ENCODE assay signal across 1 cellular context in the genomic region with DNA sequence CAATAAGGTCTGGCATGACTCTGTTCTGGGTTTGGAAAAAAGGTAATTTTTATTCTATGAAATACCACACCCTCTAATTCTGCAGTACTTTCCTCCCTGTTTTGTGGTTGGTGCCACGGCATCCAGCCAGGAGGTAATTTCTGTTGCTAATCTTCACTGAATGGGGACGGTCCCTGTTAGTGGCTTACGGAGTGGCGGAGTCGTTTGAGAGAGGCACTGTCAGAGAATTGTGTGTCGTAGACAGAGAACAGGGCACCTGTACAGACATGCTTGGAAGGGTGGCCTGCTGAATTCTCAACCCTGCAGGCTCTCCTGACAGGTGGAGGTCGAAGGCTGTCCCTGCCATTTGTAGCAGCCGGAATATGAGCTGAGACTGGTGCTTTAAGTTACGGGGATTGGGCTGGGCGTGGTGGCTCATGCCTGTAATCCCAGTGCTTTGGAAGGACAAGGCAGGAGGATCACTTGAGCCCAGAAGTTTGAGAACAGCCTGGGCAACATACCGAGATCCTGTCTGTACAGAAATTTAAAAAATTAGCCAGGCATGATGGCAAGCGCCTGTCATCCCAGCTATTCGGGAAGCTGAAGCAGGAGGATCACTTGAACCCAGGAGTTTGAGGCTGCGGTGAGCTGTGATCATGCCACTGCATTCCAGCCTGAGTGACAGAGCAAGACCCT.
TF ChIP-seq lines count a peak whose summit lies in the region.

No MANE protein-coding gene starts in this region.

TF ChIP-seq in SK-N-SH, 30 proteins besides CTCF, POLR2A, EP300 and RAD21:
- TF ChIP-seq, protein P1, sequence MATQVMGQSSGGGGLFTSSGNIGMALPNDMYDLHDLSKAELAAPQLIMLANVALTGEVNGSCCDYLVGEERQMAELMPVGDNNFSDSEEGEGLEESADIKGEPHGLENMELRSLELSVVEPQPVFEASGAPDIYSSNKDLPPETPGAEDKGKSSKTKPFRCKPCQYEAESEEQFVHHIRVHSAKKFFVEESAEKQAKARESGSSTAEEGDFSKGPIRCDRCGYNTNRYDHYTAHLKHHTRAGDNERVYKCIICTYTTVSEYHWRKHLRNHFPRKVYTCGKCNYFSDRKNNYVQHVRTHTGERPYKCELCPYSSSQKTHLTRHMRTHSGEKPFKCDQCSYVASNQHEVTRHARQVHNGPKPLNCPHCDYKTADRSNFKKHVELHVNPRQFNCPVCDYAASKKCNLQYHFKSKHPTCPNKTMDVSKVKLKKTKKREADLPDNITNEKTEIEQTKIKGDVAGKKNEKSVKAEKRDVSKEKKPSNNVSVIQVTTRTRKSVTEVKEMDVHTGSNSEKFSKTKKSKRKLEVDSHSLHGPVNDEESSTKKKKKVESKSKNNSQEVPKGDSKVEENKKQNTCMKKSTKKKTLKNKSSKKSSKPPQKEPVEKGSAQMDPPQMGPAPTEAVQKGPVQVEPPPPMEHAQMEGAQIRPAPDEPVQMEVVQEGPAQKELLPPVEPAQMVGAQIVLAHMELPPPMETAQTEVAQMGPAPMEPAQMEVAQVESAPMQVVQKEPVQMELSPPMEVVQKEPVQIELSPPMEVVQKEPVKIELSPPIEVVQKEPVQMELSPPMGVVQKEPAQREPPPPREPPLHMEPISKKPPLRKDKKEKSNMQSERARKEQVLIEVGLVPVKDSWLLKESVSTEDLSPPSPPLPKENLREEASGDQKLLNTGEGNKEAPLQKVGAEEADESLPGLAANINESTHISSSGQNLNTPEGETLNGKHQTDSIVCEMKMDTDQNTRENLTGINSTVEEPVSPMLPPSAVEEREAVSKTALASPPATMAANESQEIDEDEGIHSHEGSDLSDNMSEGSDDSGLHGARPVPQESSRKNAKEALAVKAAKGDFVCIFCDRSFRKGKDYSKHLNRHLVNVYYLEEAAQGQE (IDR thresholded peaks at IDR 0.05; ENCODE audit: low read depth, low read length) = no peak
- TF ChIP-seq FOXM1 (IDR thresholded peaks at IDR 0.05; ENCODE audit: low read depth) (no peak), SMC3 (IDR thresholded peaks at IDR 0.05; ENCODE audit: low read depth, low read length) (no peak), RXRA (IDR thresholded peaks at IDR 0.05; ENCODE audit: borderline replicate concordance, low read depth) (no peak), YY1 (IDR thresholded peaks at IDR 0.05; ENCODE audit: low read depth) (no peak), TEAD4 (IDR thresholded peaks at IDR 0.05; ENCODE audit: borderline replicate concordance, insufficient read depth) (no peak), ELF1 (IDR thresholded peaks at IDR 0.05) (no peak), TCF12 (IDR thresholded peaks at IDR 0.05) (no peak), MXI1 (IDR thresholded peaks at IDR 0.05; ENCODE audit: low read depth, low read length) (no peak), NRF1 (IDR thresholded peaks at IDR 0.05; ENCODE audit: low read depth, low read length) (no peak), RFX5 (IDR thresholded peaks at IDR 0.05; ENCODE audit: low read length) (no peak)
- TF ChIP-seq, protein P2, sequence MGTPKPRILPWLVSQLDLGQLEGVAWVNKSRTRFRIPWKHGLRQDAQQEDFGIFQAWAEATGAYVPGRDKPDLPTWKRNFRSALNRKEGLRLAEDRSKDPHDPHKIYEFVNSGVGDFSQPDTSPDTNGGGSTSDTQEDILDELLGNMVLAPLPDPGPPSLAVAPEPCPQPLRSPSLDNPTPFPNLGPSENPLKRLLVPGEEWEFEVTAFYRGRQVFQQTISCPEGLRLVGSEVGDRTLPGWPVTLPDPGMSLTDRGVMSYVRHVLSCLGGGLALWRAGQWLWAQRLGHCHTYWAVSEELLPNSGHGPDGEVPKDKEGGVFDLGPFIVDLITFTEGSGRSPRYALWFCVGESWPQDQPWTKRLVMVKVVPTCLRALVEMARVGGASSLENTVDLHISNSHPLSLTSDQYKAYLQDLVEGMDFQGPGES (IDR thresholded peaks at IDR 0.05; ENCODE audit: low read depth, low read length) = no peak
- TF ChIP-seq, protein P3, sequence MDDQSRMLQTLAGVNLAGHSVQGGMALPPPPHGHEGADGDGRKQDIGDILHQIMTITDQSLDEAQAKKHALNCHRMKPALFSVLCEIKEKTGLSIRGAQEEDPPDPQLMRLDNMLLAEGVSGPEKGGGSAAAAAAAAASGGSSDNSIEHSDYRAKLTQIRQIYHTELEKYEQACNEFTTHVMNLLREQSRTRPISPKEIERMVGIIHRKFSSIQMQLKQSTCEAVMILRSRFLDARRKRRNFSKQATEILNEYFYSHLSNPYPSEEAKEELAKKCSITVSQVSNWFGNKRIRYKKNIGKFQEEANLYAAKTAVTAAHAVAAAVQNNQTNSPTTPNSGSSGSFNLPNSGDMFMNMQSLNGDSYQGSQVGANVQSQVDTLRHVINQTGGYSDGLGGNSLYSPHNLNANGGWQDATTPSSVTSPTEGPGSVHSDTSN (IDR thresholded peaks at IDR 0.05) = no peak
